ENCODE assay signal across 11 cellular contexts in genomic region chr14:65502676-65503124, GRCh38.
DNase-seq lines count a peak whose midpoint lies in the region; ATAC-seq and TF ChIP-seq lines count a peak whose summit lies in the region.
"Had no signal": no experiment of that assay in that cellular context is flagged by ENCODE, and none has a peak within 500 bp of the region (broad histone marks: within the 10 kb centered on the region; RNA-seq: fewer than 3 reads in every experiment).

No MANE protein-coding gene starts in this region.

- H3K4me3 Mint-ChIP-seq in endothelial cell (ENCODE audit: unreplicated experiment) (peak overlapping the region; percentile 47), Caco-2 (ENCODE audit: unreplicated experiment) (no peak overlapping the region)

- H3K9me3 ChIP-seq in AG04450 (ENCODE audit: control insufficient read depth, insufficient read depth, low read length) (no peaks in the 10 kb centered on the region), Caco-2 (no peaks in the 10 kb centered on the region)
- H3K9me3 ChIP-seq: ascending aorta, upper lobe of right lung had no signal

- H3K36me3 Mint-ChIP-seq in endothelial cell (ENCODE audit: low read depth, unreplicated experiment) (peaks cover 5% of the 10 kb centered on the region), Caco-2 (ENCODE audit: insufficient read depth, unreplicated experiment) (peaks cover 6% of the 10 kb centered on the region)

- H3K27ac ChIP-seq in AG04450 (ENCODE audit: low read depth, low read length), result no peak overlapping the region
- H3K27ac ChIP-seq: ascending aorta, upper lobe of right lung had no signal

- TF ChIP-seq CTCF in AG04450 (IDR thresholded peaks at IDR 0.05; ENCODE audit: low read depth, low read length) (no peak), endothelial cell (IDR thresholded peaks at IDR 0.05; ENCODE audit: unreplicated experiment) (no peak), Caco-2 (IDR thresholded peaks at IDR 0.05; ENCODE audit: insufficient read depth in 1 of 2, low read depth in 1 of 2, low read length in 1 of 2, severe bottlenecking in 1 of 2, unreplicated experiment in 1 of 2) (no peak)

- peak; percentile 63 for ATAC-seq in GM19463 (IDR thresholded peaks at IDR 0.05; ENCODE audit: unreplicated experiment)
- ATAC-seq: upper lobe of right lung had no signal

- H3K27me3 Mint-ChIP-seq in endothelial cell (ENCODE audit: unreplicated experiment), result no peaks in the 10 kb centered on the region
- no peaks in the 10 kb centered on the region for H3K27me3 Mint-ChIP-seq in Caco-2 (ENCODE audit: insufficient read depth, unreplicated experiment)

- H3K36me3 ChIP-seq in Caco-2 (ENCODE audit: control insufficient read depth, insufficient read depth, low read length), result no peaks in the 10 kb centered on the region
- H3K36me3 ChIP-seq: ascending aorta, upper lobe of right lung had no signal

- BruUV-seq in Caco-2 (replicated peaks; lab: Mats Ljungman, UMichigan), result no TSS peak

- H3K4me1 Mint-ChIP-seq in endothelial cell (ENCODE audit: unreplicated experiment), result no peaks in the 10 kb centered on the region
- H3K4me1 Mint-ChIP-seq in Caco-2 (ENCODE audit: low read depth, unreplicated experiment), result no peaks in the 10 kb centered on the region

- POLR2A ChIA-PET in AG04450 (lab: Yijun Ruan, JAX) (no interaction called here), Caco-2 (lab: Charles Lee) (no interaction called here)

- H3K4me3 ChIP-seq in AG04450 (ENCODE audit: low read depth, low read length), result no peak overlapping the region
- H3K4me3 ChIP-seq in Caco-2 (ENCODE audit: low read depth, low read length), result no peak overlapping the region
- H3K4me3 ChIP-seq: ascending aorta, upper lobe of right lung had no signal

- CTCF ChIA-PET in AG04450 (lab: Charles Lee) (interaction anchor here (1.2 kb wide), 1 partner anchor 339 kb away, joined by 4 read pairs; no protein-coding TSS in a partner anchor), Caco-2 (lab: Charles Lee) (no interaction called here)

- peak overlapping the region; percentile 54 for H3K27ac Mint-ChIP-seq in endothelial cell (ENCODE audit: unreplicated experiment)
- H3K27ac Mint-ChIP-seq in Caco-2 (ENCODE audit: unreplicated experiment), result no peak overlapping the region

- no peaks in the 10 kb centered on the region for H3K4me1 ChIP-seq in Caco-2
- H3K4me1 ChIP-seq: upper lobe of right lung had no signal

- H3K27me3 ChIP-seq in AG04450 (ENCODE audit: control insufficient read depth, insufficient read depth, low read length) (no peaks in the 10 kb centered on the region), Caco-2 (replicated peaks; ENCODE audit: control insufficient read depth, insufficient read depth, low read length) (no peaks in the 10 kb centered on the region)
- H3K27me3 ChIP-seq: ascending aorta, upper lobe of right lung had no signal

- DNase-seq in AG04450 (ENCODE audit: low read depth, low spot score), result peak; percentile 36
- peak; percentile 89 for DNase-seq in M059J (ENCODE audit: low read depth)
- DNase-seq in endothelial cell (ENCODE audit: low spot score), result no peak
- no peak for DNase-seq in islet precursor cell
- DNase-seq in Kasumi-1 (lab: John Stamatoyannopoulos, UW), result no peak
- DNase-seq in Caco-2, result no peak
- no peak for DNase-seq in head of caudate nucleus
- DNase-seq: left cardiac atrium, upper lobe of right lung had no signal

- intact Hi-C loops in Caco-2 (cut with micrococcal nuclease; ENCODE audit: unreplicated experiment), result no loop called here
- intact Hi-C loops in head of caudate nucleus (cut with DNase I), result no loop called here

- no peaks in the 10 kb centered on the region for H3K9me3 Mint-ChIP-seq in endothelial cell (ENCODE audit: unreplicated experiment)
- H3K9me3 Mint-ChIP-seq in Caco-2 (ENCODE audit: unreplicated experiment), result peaks cover 8% of the 10 kb centered on the region

Comparison
In these comparisons a context has a peak if more than half of its experiments do, and no peak if none do; other contexts are left out.
1. DNase-seq: peak in AG04450 (single experiment) and M059J (single experiment); none in endothelial cell (single experiment), islet precursor cell (single experiment), Kasumi-1 (0 of 2), Caco-2 (0 of 2) and head of caudate nucleus (0 of 42).